In the genomic region with DNA sequence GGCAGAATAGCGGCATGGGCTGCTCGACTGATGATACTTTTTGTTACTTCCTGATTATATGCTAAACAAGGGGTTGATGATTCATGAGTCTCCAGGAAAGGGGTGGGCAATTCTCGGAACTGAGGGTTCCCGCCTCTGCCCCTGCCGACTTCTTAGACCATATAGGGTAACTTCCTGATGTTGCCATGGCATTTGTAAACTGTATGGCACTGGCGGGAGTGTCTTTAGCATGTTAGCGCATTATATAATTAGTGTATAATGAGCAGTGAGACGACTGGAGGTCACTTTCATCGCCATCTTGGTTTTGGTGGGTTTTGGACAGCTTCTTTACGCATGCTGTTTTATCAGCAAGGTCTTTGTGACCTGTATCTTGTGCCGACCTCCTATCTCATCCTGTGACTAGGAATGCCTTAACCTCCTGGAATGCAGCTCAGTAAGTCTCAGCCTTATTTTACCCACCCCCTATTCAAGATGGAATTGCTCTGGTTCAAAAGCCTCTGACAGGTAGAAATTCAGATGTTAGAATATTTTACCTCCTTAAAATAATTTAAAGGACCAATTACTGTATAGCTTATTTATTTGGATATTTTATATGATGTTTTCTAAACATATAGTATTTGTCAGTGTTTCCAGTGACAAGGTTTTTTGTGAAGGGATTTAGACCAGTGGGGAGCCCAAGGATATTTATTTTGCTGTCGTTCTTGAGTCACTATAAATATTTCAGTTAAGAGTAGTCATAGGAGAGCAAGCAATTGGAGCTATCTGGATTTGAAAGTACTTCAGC, we compare ENCODE assay signal across 1 cellular context.
A peak's percentile ranks its signal among the peaks of the same experiment; 100 is the strongest.
TF ChIP-seq lines count a peak whose summit lies in the region.

No MANE protein-coding gene starts in this region.

TF ChIP-seq in K562, 482 proteins besides CTCF, POLR2A, EP300 and RAD21 (continued from another document and continues in another):
- TF ChIP-seq, protein P1, sequence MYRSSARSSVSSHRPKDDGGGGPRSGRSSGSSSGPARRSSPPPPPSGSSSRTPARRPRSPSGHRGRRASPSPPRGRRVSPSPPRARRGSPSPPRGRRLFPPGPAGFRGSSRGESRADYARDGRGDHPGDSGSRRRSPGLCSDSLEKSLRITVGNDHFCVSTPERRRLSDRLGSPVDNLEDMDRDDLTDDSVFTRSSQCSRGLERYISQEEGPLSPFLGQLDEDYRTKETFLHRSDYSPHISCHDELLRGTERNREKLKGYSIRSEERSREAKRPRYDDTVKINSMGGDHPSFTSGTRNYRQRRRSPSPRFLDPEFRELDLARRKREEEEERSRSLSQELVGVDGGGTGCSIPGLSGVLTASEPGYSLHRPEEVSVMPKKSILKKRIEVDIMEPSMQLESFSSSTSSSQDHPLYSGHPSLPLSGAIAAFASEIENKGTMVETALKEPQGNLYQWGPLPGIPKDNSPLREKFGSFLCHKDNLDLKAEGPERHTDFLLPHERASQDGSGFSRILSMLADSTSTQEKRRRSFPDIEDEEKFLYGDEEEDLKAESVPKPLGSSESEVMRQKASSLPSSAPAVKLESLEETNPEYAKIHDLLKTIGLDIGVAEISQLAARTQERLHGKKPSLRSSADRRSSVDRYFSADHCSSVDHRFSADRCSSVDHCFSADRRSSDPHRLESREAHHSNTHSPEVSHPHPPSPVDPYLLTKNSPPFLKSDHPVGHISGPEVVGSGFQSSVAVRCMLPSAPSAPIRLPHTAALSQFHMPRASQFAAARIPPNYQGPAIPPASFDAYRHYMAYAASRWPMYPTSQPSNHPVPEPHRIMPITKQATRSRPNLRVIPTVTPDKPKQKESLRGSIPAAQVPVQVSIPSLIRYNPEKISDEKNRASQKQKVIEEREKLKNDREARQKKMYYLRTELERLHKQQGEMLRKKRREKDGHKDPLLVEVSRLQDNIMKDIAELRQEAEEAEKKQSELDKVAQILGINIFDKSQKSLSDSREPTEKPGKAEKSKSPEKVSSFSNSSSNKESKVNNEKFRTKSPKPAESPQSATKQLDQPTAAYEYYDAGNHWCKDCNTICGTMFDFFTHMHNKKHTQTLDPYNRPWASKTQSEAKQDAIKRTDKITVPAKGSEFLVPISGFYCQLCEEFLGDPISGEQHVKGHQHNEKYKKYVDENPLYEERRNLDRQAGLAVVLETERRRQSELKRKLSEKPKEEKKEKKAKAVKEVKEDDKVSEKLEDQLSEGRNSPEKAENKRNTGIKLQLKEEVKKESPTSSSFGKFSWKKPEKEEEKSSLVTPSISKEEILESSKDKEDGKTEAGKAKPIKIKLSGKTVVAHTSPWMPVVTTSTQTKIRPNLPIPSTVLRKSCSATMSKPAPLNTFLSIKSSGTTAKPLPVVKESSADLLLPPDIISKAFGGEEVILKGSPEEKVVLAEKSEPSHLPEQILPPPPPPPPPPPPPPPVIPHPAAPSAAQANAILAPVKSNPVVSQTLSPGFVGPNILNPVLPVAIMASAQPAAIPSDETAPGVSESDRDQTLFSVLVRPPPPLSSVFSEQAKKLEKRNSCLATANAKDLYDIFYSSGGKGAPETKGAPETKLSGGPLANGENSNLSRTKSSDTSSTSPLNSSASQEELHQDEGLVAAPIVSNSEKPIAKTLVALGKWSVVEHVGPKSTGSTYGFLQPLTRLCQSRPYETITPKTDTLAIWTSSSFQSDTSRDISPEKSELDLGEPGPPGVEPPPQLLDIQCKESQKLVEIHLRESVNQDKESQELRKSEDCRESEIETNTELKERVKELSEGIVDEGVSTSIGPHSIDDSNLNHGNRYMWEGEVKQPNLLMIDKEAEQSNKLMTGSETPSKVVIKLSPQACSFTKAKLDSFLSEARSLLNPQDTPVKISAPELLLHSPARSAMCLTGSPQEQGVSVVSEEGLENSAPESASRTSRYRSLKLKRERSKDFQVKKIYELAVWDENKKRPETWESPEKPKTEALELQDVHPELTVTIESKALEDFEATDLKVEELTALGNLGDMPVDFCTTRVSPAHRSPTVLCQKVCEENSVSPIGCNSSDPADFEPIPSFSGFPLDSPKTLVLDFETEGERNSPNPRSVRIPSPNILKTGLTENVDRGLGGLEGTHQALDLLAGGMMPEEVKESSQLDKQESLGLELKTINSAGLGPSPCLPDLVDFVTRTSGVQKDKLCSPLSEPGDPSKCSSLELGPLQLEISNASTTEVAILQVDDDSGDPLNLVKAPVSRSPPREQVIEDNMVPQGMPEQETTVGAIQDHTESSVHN (IDR thresholded peaks at IDR 0.05; ENCODE audit: borderline replicate concordance in 1 of 2, low read depth in 1 of 2) = peak; percentile 65 to 82; a peak in 2 of 4 replicates
- TF ChIP-seq HCFC1 (IDR thresholded peaks at IDR 0.05; ENCODE audit: low read depth, low read length) = 0 out of 2 replicates have a peak, but pooled peaks have one; percentile 14
- TF ChIP-seq, protein P2, sequence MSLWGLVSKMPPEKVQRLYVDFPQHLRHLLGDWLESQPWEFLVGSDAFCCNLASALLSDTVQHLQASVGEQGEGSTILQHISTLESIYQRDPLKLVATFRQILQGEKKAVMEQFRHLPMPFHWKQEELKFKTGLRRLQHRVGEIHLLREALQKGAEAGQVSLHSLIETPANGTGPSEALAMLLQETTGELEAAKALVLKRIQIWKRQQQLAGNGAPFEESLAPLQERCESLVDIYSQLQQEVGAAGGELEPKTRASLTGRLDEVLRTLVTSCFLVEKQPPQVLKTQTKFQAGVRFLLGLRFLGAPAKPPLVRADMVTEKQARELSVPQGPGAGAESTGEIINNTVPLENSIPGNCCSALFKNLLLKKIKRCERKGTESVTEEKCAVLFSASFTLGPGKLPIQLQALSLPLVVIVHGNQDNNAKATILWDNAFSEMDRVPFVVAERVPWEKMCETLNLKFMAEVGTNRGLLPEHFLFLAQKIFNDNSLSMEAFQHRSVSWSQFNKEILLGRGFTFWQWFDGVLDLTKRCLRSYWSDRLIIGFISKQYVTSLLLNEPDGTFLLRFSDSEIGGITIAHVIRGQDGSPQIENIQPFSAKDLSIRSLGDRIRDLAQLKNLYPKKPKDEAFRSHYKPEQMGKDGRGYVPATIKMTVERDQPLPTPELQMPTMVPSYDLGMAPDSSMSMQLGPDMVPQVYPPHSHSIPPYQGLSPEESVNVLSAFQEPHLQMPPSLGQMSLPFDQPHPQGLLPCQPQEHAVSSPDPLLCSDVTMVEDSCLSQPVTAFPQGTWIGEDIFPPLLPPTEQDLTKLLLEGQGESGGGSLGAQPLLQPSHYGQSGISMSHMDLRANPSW (CRISPR knock-in tag; IDR thresholded peaks at IDR 0.05) = 0 out of 2 replicates have a peak, but pooled peaks have one; percentile 70
- peak in 1 of 2 experiments; percentile 81; a peak in 2 of 4 replicates for TF ChIP-seq HDAC1 (IDR thresholded peaks at IDR 0.05)
- TF ChIP-seq, protein P3, sequence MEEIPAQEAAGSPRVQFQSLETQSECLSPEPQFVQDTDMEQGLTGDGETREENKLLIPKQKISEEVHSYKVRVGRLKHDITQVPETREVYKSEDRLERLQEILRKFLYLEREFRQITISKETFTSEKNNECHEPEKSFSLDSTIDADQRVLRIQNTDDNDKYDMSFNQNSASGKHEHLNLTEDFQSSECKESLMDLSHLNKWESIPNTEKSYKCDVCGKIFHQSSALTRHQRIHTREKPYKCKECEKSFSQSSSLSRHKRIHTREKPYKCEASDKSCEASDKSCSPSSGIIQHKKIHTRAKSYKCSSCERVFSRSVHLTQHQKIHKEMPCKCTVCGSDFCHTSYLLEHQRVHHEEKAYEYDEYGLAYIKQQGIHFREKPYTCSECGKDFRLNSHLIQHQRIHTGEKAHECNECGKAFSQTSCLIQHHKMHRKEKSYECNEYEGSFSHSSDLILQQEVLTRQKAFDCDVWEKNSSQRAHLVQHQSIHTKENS (CRISPR knock-in tag; IDR thresholded peaks at IDR 0.05) = no peak
- peak; percentile 99 for TF ChIP-seq FOSL1 (tag; conservative IDR thresholded peaks at IDR 0.05)
- peak; percentile 95 for TF ChIP-seq SMAD1 (IDR thresholded peaks at IDR 0.05; ENCODE audit: low read depth, low read length, partially characterized antibody)
- TF ChIP-seq ZNF146 (CRISPR knock-in tag; IDR thresholded peaks at IDR 0.05; ENCODE audit: unreplicated experiment) = no peak
- TF ChIP-seq, protein P4, sequence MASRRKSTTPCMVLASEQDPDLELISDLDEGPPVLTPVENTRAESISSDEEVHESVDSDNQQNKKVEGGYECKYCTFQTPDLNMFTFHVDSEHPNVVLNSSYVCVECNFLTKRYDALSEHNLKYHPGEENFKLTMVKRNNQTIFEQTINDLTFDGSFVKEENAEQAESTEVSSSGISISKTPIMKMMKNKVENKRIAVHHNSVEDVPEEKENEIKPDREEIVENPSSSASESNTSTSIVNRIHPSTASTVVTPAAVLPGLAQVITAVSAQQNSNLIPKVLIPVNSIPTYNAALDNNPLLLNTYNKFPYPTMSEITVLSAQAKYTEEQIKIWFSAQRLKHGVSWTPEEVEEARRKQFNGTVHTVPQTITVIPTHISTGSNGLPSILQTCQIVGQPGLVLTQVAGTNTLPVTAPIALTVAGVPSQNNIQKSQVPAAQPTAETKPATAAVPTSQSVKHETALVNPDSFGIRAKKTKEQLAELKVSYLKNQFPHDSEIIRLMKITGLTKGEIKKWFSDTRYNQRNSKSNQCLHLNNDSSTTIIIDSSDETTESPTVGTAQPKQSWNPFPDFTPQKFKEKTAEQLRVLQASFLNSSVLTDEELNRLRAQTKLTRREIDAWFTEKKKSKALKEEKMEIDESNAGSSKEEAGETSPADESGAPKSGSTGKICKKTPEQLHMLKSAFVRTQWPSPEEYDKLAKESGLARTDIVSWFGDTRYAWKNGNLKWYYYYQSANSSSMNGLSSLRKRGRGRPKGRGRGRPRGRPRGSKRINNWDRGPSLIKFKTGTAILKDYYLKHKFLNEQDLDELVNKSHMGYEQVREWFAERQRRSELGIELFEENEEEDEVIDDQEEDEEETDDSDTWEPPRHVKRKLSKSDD (conservative IDR thresholded peaks at IDR 0.05; ENCODE audit: low read length) = 0 out of 2 replicates have a peak, but pooled peaks have one; percentile 46
- peak; percentile 95 for TF ChIP-seq ZNF583 (CRISPR knock-in tag; IDR thresholded peaks at IDR 0.05)
- TF ChIP-seq ZNF644 (tag; IDR thresholded peaks at IDR 0.05; ENCODE audit: low read depth) = peak; percentile 99
- TF ChIP-seq ZNF165 (CRISPR knock-in tag; IDR thresholded peaks at IDR 0.05; ENCODE audit: borderline replicate concordance) = peak; percentile 84; the same call in 1 of the 2 replicates
- peak; percentile 29 to 75; a peak in 1 of 4 replicates for TF ChIP-seq SIN3A (IDR thresholded peaks at IDR 0.05; ENCODE audit: borderline replicate concordance in 2 of 2, control insufficient read depth in 1 of 2, low read depth in 2 of 2, low read length in 2 of 2)
- TF ChIP-seq, protein P5, sequence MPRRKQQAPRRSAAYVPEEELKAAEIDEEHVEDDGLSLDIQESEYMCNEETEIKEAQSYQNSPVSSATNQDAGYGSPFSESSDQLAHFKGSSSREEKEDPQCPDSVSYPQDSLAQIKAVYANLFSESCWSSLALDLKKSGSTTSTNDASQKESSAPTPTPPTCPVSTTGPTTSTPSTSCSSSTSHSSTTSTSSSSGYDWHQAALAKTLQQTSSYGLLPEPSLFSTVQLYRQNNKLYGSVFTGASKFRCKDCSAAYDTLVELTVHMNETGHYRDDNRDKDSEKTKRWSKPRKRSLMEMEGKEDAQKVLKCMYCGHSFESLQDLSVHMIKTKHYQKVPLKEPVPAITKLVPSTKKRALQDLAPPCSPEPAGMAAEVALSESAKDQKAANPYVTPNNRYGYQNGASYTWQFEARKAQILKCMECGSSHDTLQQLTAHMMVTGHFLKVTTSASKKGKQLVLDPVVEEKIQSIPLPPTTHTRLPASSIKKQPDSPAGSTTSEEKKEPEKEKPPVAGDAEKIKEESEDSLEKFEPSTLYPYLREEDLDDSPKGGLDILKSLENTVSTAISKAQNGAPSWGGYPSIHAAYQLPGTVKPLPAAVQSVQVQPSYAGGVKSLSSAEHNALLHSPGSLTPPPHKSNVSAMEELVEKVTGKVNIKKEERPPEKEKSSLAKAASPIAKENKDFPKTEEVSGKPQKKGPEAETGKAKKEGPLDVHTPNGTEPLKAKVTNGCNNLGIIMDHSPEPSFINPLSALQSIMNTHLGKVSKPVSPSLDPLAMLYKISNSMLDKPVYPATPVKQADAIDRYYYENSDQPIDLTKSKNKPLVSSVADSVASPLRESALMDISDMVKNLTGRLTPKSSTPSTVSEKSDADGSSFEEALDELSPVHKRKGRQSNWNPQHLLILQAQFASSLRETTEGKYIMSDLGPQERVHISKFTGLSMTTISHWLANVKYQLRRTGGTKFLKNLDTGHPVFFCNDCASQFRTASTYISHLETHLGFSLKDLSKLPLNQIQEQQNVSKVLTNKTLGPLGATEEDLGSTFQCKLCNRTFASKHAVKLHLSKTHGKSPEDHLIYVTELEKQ (CRISPR knock-in tag; IDR thresholded peaks at IDR 0.05) = peak; percentile 40; the same call in 1 of the 2 replicates
- TF ChIP-seq, protein P6, sequence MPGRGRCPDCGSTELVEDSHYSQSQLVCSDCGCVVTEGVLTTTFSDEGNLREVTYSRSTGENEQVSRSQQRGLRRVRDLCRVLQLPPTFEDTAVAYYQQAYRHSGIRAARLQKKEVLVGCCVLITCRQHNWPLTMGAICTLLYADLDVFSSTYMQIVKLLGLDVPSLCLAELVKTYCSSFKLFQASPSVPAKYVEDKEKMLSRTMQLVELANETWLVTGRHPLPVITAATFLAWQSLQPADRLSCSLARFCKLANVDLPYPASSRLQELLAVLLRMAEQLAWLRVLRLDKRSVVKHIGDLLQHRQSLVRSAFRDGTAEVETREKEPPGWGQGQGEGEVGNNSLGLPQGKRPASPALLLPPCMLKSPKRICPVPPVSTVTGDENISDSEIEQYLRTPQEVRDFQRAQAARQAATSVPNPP (IDR thresholded peaks at IDR 0.05; ENCODE audit: borderline replicate concordance, insufficient read depth, insufficient read length) = no peak
- TF ChIP-seq, protein P7, sequence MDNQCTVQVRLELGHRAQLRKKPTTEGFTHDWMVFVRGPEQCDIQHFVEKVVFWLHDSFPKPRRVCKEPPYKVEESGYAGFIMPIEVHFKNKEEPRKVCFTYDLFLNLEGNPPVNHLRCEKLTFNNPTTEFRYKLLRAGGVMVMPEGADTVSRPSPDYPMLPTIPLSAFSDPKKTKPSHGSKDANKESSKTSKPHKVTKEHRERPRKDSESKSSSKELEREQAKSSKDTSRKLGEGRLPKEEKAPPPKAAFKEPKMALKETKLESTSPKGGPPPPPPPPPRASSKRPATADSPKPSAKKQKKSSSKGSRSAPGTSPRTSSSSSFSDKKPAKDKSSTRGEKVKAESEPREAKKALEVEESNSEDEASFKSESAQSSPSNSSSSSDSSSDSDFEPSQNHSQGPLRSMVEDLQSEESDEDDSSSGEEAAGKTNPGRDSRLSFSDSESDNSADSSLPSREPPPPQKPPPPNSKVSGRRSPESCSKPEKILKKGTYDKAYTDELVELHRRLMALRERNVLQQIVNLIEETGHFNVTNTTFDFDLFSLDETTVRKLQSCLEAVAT (IDR thresholded peaks at IDR 0.05) = peak; percentile 40 to 94
- peak; percentile 87; the same call in 1 of the 2 replicates for TF ChIP-seq ZNF76 (CRISPR knock-in tag; IDR thresholded peaks at IDR 0.05; ENCODE audit: borderline replicate concordance)
- peak; percentile 47; the same call in 1 of the 2 replicates for TF ChIP-seq MAFG (tag; conservative IDR thresholded peaks at IDR 0.05)
- TF ChIP-seq PTBP1 (IDR thresholded peaks at IDR 0.05; ENCODE audit: low read depth, low read length) = no peak
- TF ChIP-seq, protein P8, sequence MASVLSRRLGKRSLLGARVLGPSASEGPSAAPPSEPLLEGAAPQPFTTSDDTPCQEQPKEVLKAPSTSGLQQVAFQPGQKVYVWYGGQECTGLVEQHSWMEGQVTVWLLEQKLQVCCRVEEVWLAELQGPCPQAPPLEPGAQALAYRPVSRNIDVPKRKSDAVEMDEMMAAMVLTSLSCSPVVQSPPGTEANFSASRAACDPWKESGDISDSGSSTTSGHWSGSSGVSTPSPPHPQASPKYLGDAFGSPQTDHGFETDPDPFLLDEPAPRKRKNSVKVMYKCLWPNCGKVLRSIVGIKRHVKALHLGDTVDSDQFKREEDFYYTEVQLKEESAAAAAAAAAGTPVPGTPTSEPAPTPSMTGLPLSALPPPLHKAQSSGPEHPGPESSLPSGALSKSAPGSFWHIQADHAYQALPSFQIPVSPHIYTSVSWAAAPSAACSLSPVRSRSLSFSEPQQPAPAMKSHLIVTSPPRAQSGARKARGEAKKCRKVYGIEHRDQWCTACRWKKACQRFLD (CRISPR knock-in tag; IDR thresholded peaks at IDR 0.05) = peak; percentile 98
